In the genomic region with DNA sequence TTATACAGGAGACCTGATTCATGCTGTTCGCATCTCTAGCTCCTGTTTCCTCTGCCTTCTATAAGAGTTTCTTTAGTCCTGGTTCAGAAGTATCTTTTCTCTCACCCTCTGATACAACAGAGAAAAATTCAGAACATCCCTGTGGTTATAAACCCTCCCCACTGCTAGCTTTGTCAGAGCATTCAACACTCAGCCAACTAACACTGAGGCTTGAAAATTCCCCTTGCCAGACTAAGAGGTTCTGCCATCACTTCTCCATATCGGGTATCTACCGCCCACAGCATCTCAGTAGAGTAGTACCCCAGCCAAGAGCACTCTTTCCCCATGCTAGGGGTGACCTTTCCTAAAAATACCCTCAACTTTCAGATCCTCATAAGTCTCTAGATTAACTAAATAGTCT, we compare ENCODE assay signal across 23 cellular contexts. TPM values are rescaled to one million over a fixed set of nuclear protein-coding genes. Genes with fewer than 3 reads are reported as not detected.
A peak's percentile ranks its signal among the peaks of the same experiment; 100 is the strongest.
DNase-seq lines count a peak whose midpoint lies in the region; ATAC-seq and TF ChIP-seq lines count a peak whose summit lies in the region.
"Had no signal": no experiment of that assay in that cellular context is flagged by ENCODE, and none has a peak within 500 bp of the region (broad histone marks: within the 10 kb centered on the region; RNA-seq: fewer than 3 reads in every experiment).

No MANE protein-coding gene starts in this region.

- in situ Hi-C loops in IMR-90 (cut with MboI; ENCODE audit: low sequenced_read_pairs): no loop called here
- in situ Hi-C loops in transverse colon (cut with MboI; ENCODE audit: low pct_ligation_motif_present in 1 of 4, low pct_unique_long_range_greater_than_20kb in 1 of 4, low sequenced_read_pairs in 3 of 4): no loop called here

- H2BK15ac ChIP-seq in IMR-90 (ENCODE audit: low read depth, low read length): no peak overlapping the region

- H3K27ac ChIP-seq in IMR-90 (ENCODE audit: insufficient read depth, low read length): no peak overlapping the region
- no peak overlapping the region for H3K27ac ChIP-seq in trophoblast cell (ENCODE audit: low read depth, low read length)
- H3K27ac ChIP-seq in suprapubic skin: no peak overlapping the region
- no peak overlapping the region for H3K27ac ChIP-seq in transverse colon
- H3K27ac ChIP-seq: HL-60 had no signal

- H3K4me1 ChIP-seq in IMR-90 (ENCODE audit: control insufficient read depth, insufficient read depth, low read length) (peaks cover 2% of the 10 kb centered on the region; the same call in 1 of the 2 replicates), trophoblast cell (ENCODE audit: control insufficient read depth in 1 of 2, insufficient read depth in 2 of 2, low read length in 2 of 2) (no peaks in the 10 kb centered on the region), suprapubic skin (no peaks in the 10 kb centered on the region), transverse colon (no peaks in the 10 kb centered on the region)

- H3K79me2 ChIP-seq in trophoblast cell (ENCODE audit: control insufficient read depth, insufficient read depth, low read length, poor library complexity): no peaks in the 10 kb centered on the region

- H3K27me3 ChIP-seq in IMR-90 (ENCODE audit: control insufficient read depth, insufficient read depth, low read length) (no peaks in the 10 kb centered on the region), trophoblast cell (ENCODE audit: insufficient read depth, low read length) (no peaks in the 10 kb centered on the region), suprapubic skin (no peaks in the 10 kb centered on the region), transverse colon (no peaks in the 10 kb centered on the region)

- no peak overlapping the region for H3K4me3 ChIP-seq in IMR-90 (ENCODE audit: insufficient read depth, low read depth, low read length)
- H3K4me3 ChIP-seq in choroid plexus epithelial cell (ENCODE audit: low read depth, low read length): no peak overlapping the region
- H3K4me3 ChIP-seq in trophoblast cell (ENCODE audit: low read depth, low read length): no peak overlapping the region
- no peak overlapping the region for H3K4me3 ChIP-seq in suprapubic skin
- no peak overlapping the region for H3K4me3 ChIP-seq in transverse colon

- POLR2A ChIA-PET in IMR-90 (lab: Charles Lee; ENCODE audit: unreplicated experiment): no interaction called here

- H3K9me3 ChIP-seq in IMR-90 (ENCODE audit: control insufficient read depth, insufficient read depth, low read length) (no peaks in the 10 kb centered on the region), trophoblast cell (ENCODE audit: insufficient read depth, low read depth, low read length) (no peaks in the 10 kb centered on the region), suprapubic skin (no peaks in the 10 kb centered on the region), transverse colon (no peaks in the 10 kb centered on the region)

- no peaks in the 10 kb centered on the region for H4K20me1 ChIP-seq in IMR-90 (ENCODE audit: insufficient read depth, low read length)

- H3K4me3 Mint-ChIP-seq in activated T-cell treated with anti-CD3 and anti-CD28 coated beads, Interleukin-2, amount 50 U/mL, for 72 hours: no peak overlapping the region
- H3K4me3 Mint-ChIP-seq: central memory CD8-positive, alpha-beta T cell; endodermal cell; immature natural killer cell; T-helper 2 cell treated with Interferon-gamma antibody and Interleukin-4, amounts not matched to agents 5 μg/mL and 100 μg/mL, for 36 hours had no signal

- H3K4me1 Mint-ChIP-seq in activated T-cell treated with anti-CD3 and anti-CD28 coated beads, Interleukin-2, amount 50 U/mL, for 72 hours (ENCODE audit: low read depth): no peaks in the 10 kb centered on the region
- H3K4me1 Mint-ChIP-seq: central memory CD8-positive, alpha-beta T cell; immature natural killer cell had no signal

- ATAC-seq in IMR-90 (ENCODE audit: low read depth): peak; percentile 97
- no peak for ATAC-seq in activated T-cell treated with anti-CD3 and anti-CD28 coated beads, Interleukin-2, amount 50 U/mL, for 72 hours (replicated peaks in 1 of 2)

- no TSS peak for BruUV-seq in IMR-90 (replicated peaks; lab: Mats Ljungman, UMichigan)

- peak overlapping the region; percentile 17; the same call in 1 of the 2 replicates for H2BK20ac ChIP-seq in IMR-90 (ENCODE audit: low read depth, low read length)

- H2BK120ac ChIP-seq in IMR-90 (ENCODE audit: low read depth, low read length): no peak overlapping the region; the same call in 1 of the 2 replicates
- H2BK120ac ChIP-seq in trophoblast cell (ENCODE audit: insufficient read depth, low read length, poor library complexity): no peak overlapping the region

- H2AFZ ChIP-seq in IMR-90 (replicated peaks; ENCODE audit: low read length, poor library complexity): no peak overlapping the region
- no peak overlapping the region for H2AFZ ChIP-seq in trophoblast cell (ENCODE audit: insufficient read depth, low read length, poor library complexity)

- no peak overlapping the region for H4K91ac ChIP-seq in IMR-90 (ENCODE audit: insufficient read depth, low read depth, low read length)
- H4K91ac ChIP-seq in trophoblast cell (ENCODE audit: low read depth, low read length): no peak overlapping the region

- H3K18ac ChIP-seq in IMR-90 (ENCODE audit: low read depth, low read length) (no peak overlapping the region), trophoblast cell (ENCODE audit: low read length) (no peak overlapping the region)

- no peaks in the 10 kb centered on the region for H3K9me3 Mint-ChIP-seq in activated T-cell treated with anti-CD3 and anti-CD28 coated beads, Interleukin-2, amount 50 U/mL, for 72 hours
- H3K9me3 Mint-ChIP-seq: central memory CD8-positive, alpha-beta T cell; endodermal cell; immature natural killer cell; T-helper 2 cell treated with Interferon-gamma antibody and Interleukin-4, amounts not matched to agents 5 μg/mL and 100 μg/mL, for 36 hours had no signal

- no peak overlapping the region for H3K27ac Mint-ChIP-seq in activated T-cell treated with anti-CD3 and anti-CD28 coated beads, Interleukin-2, amount 50 U/mL, for 72 hours
- H3K27ac Mint-ChIP-seq: endodermal cell; immature natural killer cell; T-helper 2 cell treated with Interferon-gamma antibody and Interleukin-4, amounts not matched to agents 5 μg/mL and 100 μg/mL, for 36 hours had no signal

- WGBS in IMR-90 (ENCODE audit: extremely low coverage in 2 of 2, insufficient read length in 1 of 2), 2 experiments: 69% methylated on average over 2 of the region's 3 CpGs; no CpG with 5 or more reads in 1 of the 2 experiments
- WGBS in trophoblast cell (ENCODE audit: extremely low coverage, insufficient coverage, insufficient read length): no CpG with 5 or more reads among the region's 3 CpGs
- 75% methylated on average over 3 of the region's 3 CpGs for WGBS in suprapubic skin
- 77 to 88% methylated on average over 3 of the region's 3 CpGs for WGBS in transverse colon (ENCODE audit: low coverage in 1 of 2), 2 donors

- H3K4ac ChIP-seq in IMR-90 (ENCODE audit: low read depth, low read length): no peak overlapping the region
- no peak overlapping the region for H3K4ac ChIP-seq in trophoblast cell (ENCODE audit: low read depth, low read length)

- no peaks in the 10 kb centered on the region for H3K36me3 Mint-ChIP-seq in activated T-cell treated with anti-CD3 and anti-CD28 coated beads, Interleukin-2, amount 50 U/mL, for 72 hours (ENCODE audit: insufficient read depth in 2 of 2)
- H3K36me3 Mint-ChIP-seq: immature natural killer cell had no signal

- H3K79me1 ChIP-seq in IMR-90 (ENCODE audit: low read depth in 1 of 2, low read length in 2 of 2) (no peaks in the 10 kb centered on the region), trophoblast cell (ENCODE audit: low read length) (no peaks in the 10 kb centered on the region)

- H2BK5ac ChIP-seq in IMR-90 (ENCODE audit: low read depth, low read length, poor library complexity, severe bottlenecking): peak overlapping the region; percentile 21
- H2BK5ac ChIP-seq in trophoblast cell (ENCODE audit: low read depth, low read length, poor library complexity): no peak overlapping the region

- no peak for TF ChIP-seq CTCF in IMR-90 (conservative IDR thresholded peaks at IDR 0.05; ENCODE audit: low read depth, low read length)
- no peak for TF ChIP-seq CTCF in choroid plexus epithelial cell (conservative IDR thresholded peaks at IDR 0.05; ENCODE audit: low read depth, low read length)
- no peak for TF ChIP-seq CTCF in suprapubic skin (IDR thresholded peaks at IDR 0.05)
- TF ChIP-seq CTCF in transverse colon (IDR thresholded peaks at IDR 0.05): no peak

- H3K56ac ChIP-seq in IMR-90 (ENCODE audit: extremely low read depth, insufficient read depth, low read length): no peak overlapping the region

- no peak overlapping the region for H2AK9ac ChIP-seq in IMR-90 (replicated peaks; ENCODE audit: low read depth, low read length, poor library complexity)

- H4K5ac ChIP-seq in IMR-90 (ENCODE audit: low read depth, low read length): no peak overlapping the region

- H3K36me3 ChIP-seq in IMR-90 (ENCODE audit: control insufficient read depth, insufficient read depth, low read length): no peaks in the 10 kb centered on the region
- no peaks in the 10 kb centered on the region for H3K36me3 ChIP-seq in trophoblast cell (ENCODE audit: control insufficient read depth in 1 of 2, insufficient read depth in 2 of 2, low read length in 2 of 2)
- no peaks in the 10 kb centered on the region for H3K36me3 ChIP-seq in suprapubic skin
- no peaks in the 10 kb centered on the region for H3K36me3 ChIP-seq in transverse colon

- H3K27me3 Mint-ChIP-seq in activated T-cell treated with anti-CD3 and anti-CD28 coated beads, Interleukin-2, amount 50 U/mL, for 72 hours (ENCODE audit: low read depth): no peaks in the 10 kb centered on the region
- H3K27me3 Mint-ChIP-seq: central memory CD8-positive, alpha-beta T cell had no signal

- no peak for TF ChIP-seq RAD21 in IMR-90 (IDR thresholded peaks at IDR 0.05; ENCODE audit: low read length)

- no peak overlapping the region for H4K8ac ChIP-seq in IMR-90 (ENCODE audit: low read depth in 2 of 2, low read length in 2 of 2)
- H4K8ac ChIP-seq in trophoblast cell (ENCODE audit: low read depth, low read length): no peak overlapping the region

- H3K14ac ChIP-seq in IMR-90 (replicated peaks; ENCODE audit: low read depth, low read length) (no peak overlapping the region), trophoblast cell (ENCODE audit: low read length) (no peak overlapping the region)

- intact Hi-C loops in IMR-90 (cut with micrococcal nuclease) (no loop called here), transverse colon (cut with DNase I; ENCODE audit: low total_unique reads) (no loop called here)

- no peak overlapping the region for H2BK12ac ChIP-seq in trophoblast cell (ENCODE audit: low read length)

- dilution Hi-C loops in IMR-90 (cut with HindIII; ENCODE audit: low sequenced_read_pairs, unreplicated experiment): no loop called here

- CTCF ChIA-PET in IMR-90 (lab: Yijun Ruan, JAX): no interaction called here

- H3K9ac ChIP-seq in IMR-90 (ENCODE audit: low read depth, low read length) (no peak overlapping the region), trophoblast cell (ENCODE audit: low read length) (no peak overlapping the region)

- no peak overlapping the region for H2AK5ac ChIP-seq in IMR-90 (ENCODE audit: low read depth, low read length)
- no peak overlapping the region for H2AK5ac ChIP-seq in trophoblast cell (ENCODE audit: low read length)

- H4K12ac ChIP-seq in trophoblast cell (ENCODE audit: low read depth, low read length): no peak overlapping the region

- TF ChIP-seq EP300 in suprapubic skin (IDR thresholded peaks at IDR 0.05): no peak
- TF ChIP-seq EP300 in transverse colon (IDR thresholded peaks at IDR 0.05; ENCODE audit: low read depth): no peak

- no peak overlapping the region for H3K4me2 ChIP-seq in IMR-90 (ENCODE audit: low read depth, low read length)
- H3K4me2 ChIP-seq in trophoblast cell (ENCODE audit: low read length): no peak overlapping the region

- H3K23ac ChIP-seq in IMR-90 (ENCODE audit: low read depth, low read length) (no peak overlapping the region), trophoblast cell (ENCODE audit: low read length) (no peak overlapping the region)

- H3K9me1 ChIP-seq in IMR-90 (ENCODE audit: insufficient read depth, low read length): no peaks in the 10 kb centered on the region

- TF ChIP-seq POLR2A in IMR-90 (IDR thresholded peaks at IDR 0.05; ENCODE audit: low read depth, low read length): no peak
- TF ChIP-seq POLR2A in suprapubic skin (IDR thresholded peaks at IDR 0.05): no peak
- TF ChIP-seq POLR2A in transverse colon (IDR thresholded peaks at IDR 0.05): no peak

- DNase-seq in CD1c-positive myeloid dendritic cell (ENCODE audit: extremely low spot score) (peak; percentile 20), IMR-90 (peak; percentile 88), choroid plexus epithelial cell (ENCODE audit: low read depth) (peak; percentile 81), trophoblast cell (peak; percentile 13 to 62), suprapubic skin (ENCODE audit: low spot score in 2 of 2) (no peak), transverse colon (no peak), NCI-H1105 (lab: John Stamatoyannopoulos, UW) (no peak)
- no peak for DNase-seq in activated T-cell treated with anti-CD3 and anti-CD28 coated beads, Interleukin-2, amount 50 U/mL, for 72 hours
- DNase-seq: activated naive CD4-positive, alpha-beta T cell treated with anti-CD3 and anti-CD28 coated beads, Interleukin-2, amount 50 U/mL, for 16 hours; DMS 273 treated with DMSO at 0.1 percent for 48 hours; endodermal cell; immature natural killer cell; Karpas-422; NCI-H1694 treated with DMSO at 0.1 percent for 48 hours; occipital lobe; SHP77; stimulated activated CD4-positive, alpha-beta T cell treated with anti-CD3 and anti-CD28 coated beads, Interleukin-4, amount 100 ng/mL, for 4 hours had no signal

RNA-seq across cellular contexts. Expression of a gene that starts 19.6 kb away (rescaled TPM):
- 9.9 and 14.7 TPM in 2 replicates for total RNA-seq in IMR-90 (2012; rRNA removed)
- 4.3 and 5.3 TPM in 2 replicates for polyA plus RNA-seq in IMR-90 (2012; rRNA removed)
- polyA plus RNA-seq in IMR-90 (2012; cell fraction: cytosol; rRNA removed): 1.7 and 2.0 TPM in 2 replicates
- 1.6 and 6.0 TPM in 2 replicates for polyA plus RNA-seq in IMR-90 (2012; cell fraction: nucleus; rRNA removed; ENCODE audit: low replicate concordance)
- 5.2 and 5.6 TPM in 2 replicates for polyA plus RNA-seq in trophoblast cell (2013)
- 10 to 100 TPM in 2 of 4 donors, 1 to 10 TPM in 2; 6.1 to 16.5 (median 11.2) TPM for total RNA-seq in suprapubic skin
- total RNA-seq in transverse colon: 1 to 10 TPM; 3.0 to 5.9 (median 4.7) TPM
- under 1 TPM; 0.89 to 0.93 TPM for total RNA-seq in activated T-cell treated with anti-CD3 and anti-CD28 coated beads, Interleukin-2, amount 50 U/mL, for 72 hours

RNA-seq across cellular contexts. Expression of a gene that starts 22.9 kb away (rescaled TPM):
- total RNA-seq in IMR-90 (2012; rRNA removed): 0.18 TPM in 1 of 2 replicates, not detected in the other
- polyA plus RNA-seq in IMR-90 (2012; rRNA removed): 0.82 and 0.89 TPM in 2 replicates
- 0.08 and 0.44 TPM in 2 replicates for polyA plus RNA-seq in IMR-90 (2012; cell fraction: cytosol; rRNA removed)
- 0.55 and 1.1 TPM in 2 replicates for polyA plus RNA-seq in IMR-90 (2012; cell fraction: nucleus; rRNA removed; ENCODE audit: low replicate concordance)
- polyA plus RNA-seq in trophoblast cell (2013): 0.81 and 1.1 TPM in 2 replicates
- total RNA-seq in suprapubic skin: 1 to 10 TPM; 2.1 to 7.8 (median 3.3) TPM
- 1,000 to 10,000 TPM in 2 of 4 donors, 100 to 1,000 TPM in 2; 228 to 1,657 (median 1,038) TPM for total RNA-seq in transverse colon
- total RNA-seq in activated T-cell treated with anti-CD3 and anti-CD28 coated beads, Interleukin-2, amount 50 U/mL, for 72 hours: under 1 TPM; 0.30 to 0.34 TPM
- total RNA-seq: endodermal cell had no signal
- polyA plus RNA-seq: immature natural killer cell had no signal

RNA-seq across cellular contexts. Expression of a gene that starts 24.3 kb away (rescaled TPM):
- total RNA-seq in IMR-90 (2012; rRNA removed): not detected in 2 replicates
- not detected in 2 replicates for polyA plus RNA-seq in IMR-90 (2012; rRNA removed)
- not detected in 2 replicates for polyA plus RNA-seq in IMR-90 (2012; cell fraction: cytosol; rRNA removed)
- not detected in 2 replicates for polyA plus RNA-seq in IMR-90 (2012; cell fraction: nucleus; rRNA removed; ENCODE audit: low replicate concordance)
- polyA plus RNA-seq in trophoblast cell (2013): not detected in 2 replicates
- not detected for total RNA-seq in suprapubic skin
- not detected for total RNA-seq in transverse colon
- total RNA-seq in activated T-cell treated with anti-CD3 and anti-CD28 coated beads, Interleukin-2, amount 50 U/mL, for 72 hours: not detected
- total RNA-seq: endodermal cell, NCI-H460, occipital lobe, ureter had no signal
- polyA plus RNA-seq: BJ, immature natural killer cell had no signal

RNA-seq across cellular contexts. Expression of a gene that starts 46.2 kb away (rescaled TPM):
- total RNA-seq in IMR-90 (2012; rRNA removed) (45.3 and 54.8 TPM in 2 replicates), suprapubic skin (10 to 100 TPM; 36.2 to 59.2 (median 47.7) TPM), transverse colon (10 to 100 TPM; 13.3 to 35.5 (median 27.6) TPM)
- 65.3 and 65.8 TPM in 2 replicates for polyA plus RNA-seq in IMR-90 (2012; rRNA removed)
- 44.6 and 61.9 TPM in 2 replicates for polyA plus RNA-seq in IMR-90 (2012; cell fraction: cytosol; rRNA removed)
- 135 and 140 TPM in 2 replicates for polyA plus RNA-seq in IMR-90 (2012; cell fraction: nucleus; rRNA removed; ENCODE audit: low replicate concordance)
- polyA plus RNA-seq in trophoblast cell (2013): 52.7 and 55.9 TPM in 2 replicates
- 10 to 100 TPM; 30.8 to 35.5 TPM for total RNA-seq in activated T-cell treated with anti-CD3 and anti-CD28 coated beads, Interleukin-2, amount 50 U/mL, for 72 hours

RNA-seq across cellular contexts. Expression of a gene that starts 51.1 kb away (rescaled TPM):
- 2.5 TPM in 2 replicates for total RNA-seq in IMR-90 (2012; rRNA removed)
- polyA plus RNA-seq in IMR-90 (2012; rRNA removed): 2.5 and 2.9 TPM in 2 replicates
- polyA plus RNA-seq in IMR-90 (2012; cell fraction: cytosol; rRNA removed): 2.5 and 4.7 TPM in 2 replicates
- polyA plus RNA-seq in IMR-90 (2012; cell fraction: nucleus; rRNA removed; ENCODE audit: low replicate concordance): 3.3 and 3.6 TPM in 2 replicates
- polyA plus RNA-seq in trophoblast cell (2013): 1.6 and 1.7 TPM in 2 replicates
- total RNA-seq in suprapubic skin: 10 to 100 TPM in 1 of 4 donors, 1 to 10 TPM in 3; 2.6 to 12.6 (median 4.7) TPM
- 1 to 10 TPM in 3 of 4 donors, not detected in 1; 1.9 to 7.0 (median 2.3) TPM for total RNA-seq in transverse colon
- total RNA-seq in activated T-cell treated with anti-CD3 and anti-CD28 coated beads, Interleukin-2, amount 50 U/mL, for 72 hours: under 1 TPM in 1 of 2 donors, not detected in 1; 0.21 TPM
- total RNA-seq: NCI-H460 had no signal

Comparison
In these comparisons a context has a peak if more than half of its experiments do, and no peak if none do; other contexts are left out.
1. DNase-seq: peak in CD1c-positive myeloid dendritic cell (single experiment), IMR-90 (single experiment), choroid plexus epithelial cell (single experiment) and trophoblast cell (2 of 2); none in suprapubic skin (0 of 2), transverse colon (single experiment), NCI-H1105 (single experiment) and activated T-cell treated with anti-CD3 and anti-CD28 coated beads, Interleukin-2, amount 50 U/mL, for 72 hours (0 of 2).
2. RNA of a gene that starts 22.9 kb away (total RNA-seq): 228 to 1,657 TPM in transverse colon; 2.1 to 7.8 TPM in suprapubic skin, 0.30 to 0.34 TPM in activated T-cell treated with anti-CD3 and anti-CD28 coated beads, Interleukin-2, amount 50 U/mL, for 72 hours and 0.18 TPM in IMR-90; every median in the first group is over 10 times any median in the second.